ENCODE assay signal across 9 cellular contexts in genomic region chr4:83219344-83219990, GRCh38.
DNase-seq lines count a peak whose midpoint lies in the region; ATAC-seq and TF ChIP-seq lines count a peak whose summit lies in the region.
"Had no signal": no experiment of that assay in that cellular context is flagged by ENCODE, and none has a peak within 500 bp of the region (broad histone marks: within the 10 kb centered on the region; RNA-seq: fewer than 3 reads in every experiment).

No MANE protein-coding gene starts in this region.

- no peaks in the 10 kb centered on the region for H3K36me3 Mint-ChIP-seq in immature natural killer cell
- H3K36me3 Mint-ChIP-seq in endodermal cell (ENCODE audit: low read depth): no peaks in the 10 kb centered on the region
- no peaks in the 10 kb centered on the region for H3K36me3 Mint-ChIP-seq in Calu3 (ENCODE audit: insufficient read depth, unreplicated experiment)

- no peaks in the 10 kb centered on the region for H3K9me2 ChIP-seq in DOHH2 (replicated peaks; ENCODE audit: control insufficient read depth, low read length)

- H3K4me3 Mint-ChIP-seq in immature natural killer cell (peak overlapping the region; percentile 22 to 78 (median 64)), endodermal cell (no peak overlapping the region), Calu3 (ENCODE audit: low read depth, unreplicated experiment) (no peak overlapping the region)

- no peaks in the 10 kb centered on the region for H4K20me1 ChIP-seq in DOHH2 (ENCODE audit: control insufficient read depth, insufficient read depth, low read depth, low read length)

- CTCF ChIA-PET in Calu3 (lab: Charles Lee): interaction anchor here (0.5 to 1.1 kb wide), 2 partner anchors 37 to 38 kb away, joined by 4 read pairs; no protein-coding TSS in a partner anchor

- H3K4me1 Mint-ChIP-seq in immature natural killer cell (peaks cover 90 to 100% of the 10 kb centered on the region in 2 donors), endodermal cell (peaks cover 7% of the 10 kb centered on the region), Calu3 (ENCODE audit: low read depth, unreplicated experiment) (peaks cover 11% of the 10 kb centered on the region)

- H3K27me3 ChIP-seq in DOHH2 (ENCODE audit: control insufficient read depth, low read length): no peaks in the 10 kb centered on the region
- no peaks in the 10 kb centered on the region for H3K27me3 ChIP-seq in endodermal cell (ENCODE audit: control insufficient read depth, insufficient read depth, low read length, poor library complexity, severe bottlenecking)
- H3K27me3 ChIP-seq: tibial artery had no signal

- peaks cover 6% of the 10 kb centered on the region for H3K9me3 ChIP-seq in DOHH2 (ENCODE audit: control insufficient read depth, insufficient read depth, low read length)
- no peaks in the 10 kb centered on the region for H3K9me3 ChIP-seq in endodermal cell (ENCODE audit: control insufficient read depth, low read length)
- H3K9me3 ChIP-seq: tibial artery had no signal

- no peaks in the 10 kb centered on the region for H3K36me3 ChIP-seq in DOHH2 (ENCODE audit: control insufficient read depth, low read length)
- no peaks in the 10 kb centered on the region for H3K36me3 ChIP-seq in endodermal cell (ENCODE audit: control insufficient read depth, insufficient read depth, low read length)
- H3K36me3 ChIP-seq: tibial artery had no signal

- peak overlapping the region; percentile 50 for H3K4me3 ChIP-seq in DOHH2 (ENCODE audit: low read length)
- no peak overlapping the region for H3K4me3 ChIP-seq in endodermal cell (ENCODE audit: low read length)
- H3K4me3 ChIP-seq: tibial artery had no signal

- H3K4me2 ChIP-seq in DOHH2 (ENCODE audit: low read length): peak overlapping the region; percentile 69

- H3K27me3 Mint-ChIP-seq in immature natural killer cell (ENCODE audit: low read depth in 3 of 3) (peaks cover 3 to 7% (median 5%) of the 10 kb centered on the region in 3 donors), endodermal cell (ENCODE audit: insufficient read depth) (no peaks in the 10 kb centered on the region), Calu3 (ENCODE audit: unreplicated experiment) (no peaks in the 10 kb centered on the region)

- TF ChIP-seq CTCF in DOHH2 (IDR thresholded peaks at IDR 0.05; ENCODE audit: low read depth, low read length, poor library complexity, severe bottlenecking) (no peak), endodermal cell (conservative IDR thresholded peaks at IDR 0.05) (no peak), Calu3 (IDR thresholded peaks at IDR 0.05; ENCODE audit: unreplicated experiment) (no peak)

- no peaks in the 10 kb centered on the region for H3K79me2 ChIP-seq in DOHH2 (ENCODE audit: control insufficient read depth, low read length)

- H3K4me1 ChIP-seq in DOHH2 (ENCODE audit: control insufficient read depth, low read length) (peaks cover 79% of the 10 kb centered on the region), endodermal cell (ENCODE audit: control insufficient read depth, insufficient read depth, low read length) (no peaks in the 10 kb centered on the region)
- H3K4me1 ChIP-seq: tibial artery had no signal

- H3F3A ChIP-seq in DOHH2 (ENCODE audit: control insufficient read depth, insufficient read depth): peaks cover 14% of the 10 kb centered on the region; the same call in 1 of the 2 replicates

- H3K27ac Mint-ChIP-seq in immature natural killer cell (peak overlapping the region; percentile 85 to 98 (median 93)), endodermal cell (no peak overlapping the region), Calu3 (ENCODE audit: unreplicated experiment) (no peak overlapping the region)

- H3K9me3 Mint-ChIP-seq in immature natural killer cell (peaks cover 0 to 2% (median 0%) of the 10 kb centered on the region in 6 donors), endodermal cell (peaks cover 3% of the 10 kb centered on the region), Calu3 (ENCODE audit: low read depth, unreplicated experiment) (no peaks in the 10 kb centered on the region)

- intact Hi-C loops in Calu3 (cut with micrococcal nuclease; ENCODE audit: unreplicated experiment): no loop called here

- ATAC-seq in GM19397 (IDR thresholded peaks at IDR 0.05; ENCODE audit: unreplicated experiment): no peak

- DNase-seq in NCI-H146 (lab: John Stamatoyannopoulos, UW) (peak; percentile 57), activated T-cell treated with anti-CD3 and anti-CD28 coated beads for 4 hours (peak; percentile 42), immature natural killer cell (peak in 1 of 3 donors; percentile 19), endodermal cell (no peak), Calu3 (no peak)
- DNase-seq in stimulated activated CD8-positive, alpha-beta memory T cell treated with anti-CD3 and anti-CD28 coated beads, Interleukin-4, amount 100 ng/mL, for 24 hours (ENCODE audit: low read depth): peak; percentile 41

- H3K27ac ChIP-seq in DOHH2 (ENCODE audit: low read depth, low read length) (no peak overlapping the region), endodermal cell (ENCODE audit: low read depth, low read length) (no peak overlapping the region)
- H3K27ac ChIP-seq: tibial artery had no signal

- no TSS peak for BruUV-seq in Calu3 (replicated peaks; lab: Mats Ljungman, UMichigan)

- WGBS in endodermal cell (ENCODE audit: insufficient coverage in 1 of 2, insufficient read length in 1 of 2), 2 experiments: 87 to 94% methylated on average over 5 to 11 of the region's 11 CpGs

- H3K9ac ChIP-seq in endodermal cell (ENCODE audit: extremely low read depth, low read length, poor library complexity, severe bottlenecking): no peak overlapping the region

Comparison
In these comparisons a context has a peak if more than half of its experiments do, and no peak if none do; other contexts are left out.
1. DNase-seq: peak in NCI-H146 (single experiment), activated T-cell treated with anti-CD3 and anti-CD28 coated beads for 4 hours (single experiment) and stimulated activated CD8-positive, alpha-beta memory T cell treated with anti-CD3 and anti-CD28 coated beads, Interleukin-4, amount 100 ng/mL, for 24 hours (single experiment); none in endodermal cell (single experiment) and Calu3 (single experiment).
2. H3K27ac Mint-ChIP-seq: peak in immature natural killer cell (6 of 6); none in endodermal cell (single experiment) and Calu3 (single experiment).
3. H3K4me3 Mint-ChIP-seq: peak in immature natural killer cell (5 of 5); none in endodermal cell (single experiment) and Calu3 (single experiment).